Comparison of ENCODE assay signal across 12 cellular contexts in the genomic region with DNA sequence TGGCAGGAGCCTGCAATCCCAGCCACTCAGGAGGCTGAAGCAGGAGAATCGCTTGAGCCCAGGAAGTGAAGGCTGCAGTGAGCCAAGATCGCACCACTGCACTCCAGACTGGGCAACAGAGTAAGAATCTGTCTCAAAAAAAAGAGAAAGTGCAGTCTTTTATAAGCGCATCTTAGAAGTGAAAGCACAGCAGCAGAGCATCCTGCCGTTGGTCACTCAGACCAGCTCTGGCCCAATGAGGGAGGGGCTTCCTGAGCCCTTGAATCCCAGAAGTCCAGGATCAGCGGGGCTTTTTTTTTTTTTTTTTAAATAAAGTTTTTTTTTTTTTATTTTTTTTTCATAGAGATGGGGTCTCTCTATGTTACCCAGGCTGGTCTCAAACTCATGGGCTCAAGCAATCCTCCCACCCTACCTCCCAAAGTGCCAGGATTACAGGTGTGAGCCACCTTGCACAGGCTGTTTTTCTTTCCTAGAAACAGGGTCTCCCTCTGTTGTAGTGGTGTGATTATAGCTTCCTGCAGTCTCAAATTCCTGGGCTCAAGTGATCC. TPM values are rescaled to one million over a fixed set of nuclear protein-coding genes. Genes with fewer than 3 reads are reported as not detected.
DNase-seq lines count a peak whose midpoint lies in the region; ATAC-seq and TF ChIP-seq lines count a peak whose summit lies in the region.
"Had no signal": no experiment of that assay in that cellular context is flagged by ENCODE, and none has a peak within 500 bp of the region (broad histone marks: within the 10 kb centered on the region; RNA-seq: fewer than 3 reads in every experiment).

No MANE protein-coding gene starts in this region.

- intact Hi-C loops in CD4-positive, alpha-beta memory T cell (cut with micrococcal nuclease): no loop called here
- intact Hi-C loops in activated T-helper 1 cell treated with anti-CD3 and anti-CD28 coated beads, Interleukin-12 subunit alpha, Interleukin-12 subunit beta, Interleukin-2, Interleukin-4 antibody, amounts not matched to agents 30 ng/mL and 10 ng/mL and 1 ng/mL, durations not matched to agents 14 hours and 24 hours and 36 hours (cut with micrococcal nuclease): loop anchor here (5.0 kb wide), 2 partner anchors 238 to 638 kb away; partner anchors contain the start of gene CDK9

- peaks cover 97% of the 10 kb centered on the region for H3K4me1 ChIP-seq in CD4-positive, alpha-beta memory T cell (ENCODE audit: insufficient read depth, low read length)
- H3K4me1 ChIP-seq in HEK293 (ENCODE audit: control insufficient read depth, insufficient read depth, low read length) (no peaks in the 10 kb centered on the region), GM23248 (ENCODE audit: insufficient read depth) (0 out of 2 replicates have a peak, but pooled peaks cover 3% of the 10 kb centered on the region)

- H3K9me3 Mint-ChIP-seq in CD4-positive, alpha-beta memory T cell: peaks cover 0 to 4% (median 0%) of the 10 kb centered on the region in 8 donors
- no peaks in the 10 kb centered on the region for H3K9me3 Mint-ChIP-seq in activated T-helper 1 cell treated with anti-CD3 and anti-CD28 coated beads, Interleukin-12 subunit alpha, Interleukin-12 subunit beta, Interleukin-2, Interleukin-4 antibody, amounts not matched to agents 30 ng/mL and 10 ng/mL and 1 ng/mL, durations not matched to agents 14 hours and 24 hours and 36 hours
- no peaks in the 10 kb centered on the region for H3K9me3 Mint-ChIP-seq in naive B cell

- DNase-seq in CD4-positive, alpha-beta memory T cell: peak in 3 of 5 donors; percentile 25 to 57 (median 29)
- DNase-seq in activated T-helper 1 cell treated with anti-CD3 and anti-CD28 coated beads, Interleukin-12 subunit alpha, Interleukin-12 subunit beta, Interleukin-2, Interleukin-4 antibody, amounts not matched to agents 30 ng/mL and 10 ng/mL and 1 ng/mL, durations not matched to agents 14 hours and 24 hours and 36 hours (ENCODE audit: low spot score): no peak
- DNase-seq in naive B cell (no peak), GM23248 (no peak), GM13976 (ENCODE audit: low spot score) (no peak)
- DNase-seq: islet precursor cell, NCI-H1436 treated with DMSO at 0.1 percent for 48 hours, NCI-H774, SK-N-SH had no signal

- H3K27ac Mint-ChIP-seq in CD4-positive, alpha-beta memory T cell: peak overlapping the region; percentile 98 to 100 (median 99)
- H3K27ac Mint-ChIP-seq in activated T-helper 1 cell treated with anti-CD3 and anti-CD28 coated beads, Interleukin-12 subunit alpha, Interleukin-12 subunit beta, Interleukin-2, Interleukin-4 antibody, amounts not matched to agents 30 ng/mL and 10 ng/mL and 1 ng/mL, durations not matched to agents 14 hours and 24 hours and 36 hours: no peak overlapping the region
- H3K27ac Mint-ChIP-seq in naive B cell: peak overlapping the region; percentile 81 to 100 (median 99)

- no peaks in the 10 kb centered on the region for H3K27me3 ChIP-seq in CD4-positive, alpha-beta memory T cell (ENCODE audit: insufficient read depth, low read length)
- H3K27me3 ChIP-seq in GM23248 (replicated peaks; ENCODE audit: insufficient read depth): no peaks in the 10 kb centered on the region

- H3F3A ChIP-seq in GM23248 (ENCODE audit: insufficient read depth): 0 out of 2 replicates have a peak, but pooled peaks cover 4% of the 10 kb centered on the region

- in situ Hi-C loops in GM23248 (cut with MboI) (no loop called here), GM13976 (cut with MboI; ENCODE audit: low sequenced_read_pairs, unreplicated experiment) (loop anchor here (25.0 kb wide), 1 partner anchor 88 kb away; the partner anchor contains the start of genes DPM2 and PIP5KL1)

- H3K9me3 ChIP-seq in CD4-positive, alpha-beta memory T cell (ENCODE audit: control insufficient read depth in 1 of 2, low read length in 2 of 2): no peaks in the 10 kb centered on the region
- H3K9me3 ChIP-seq in HEK293 (ENCODE audit: control insufficient read depth, insufficient read depth, low read depth, low read length): no peaks in the 10 kb centered on the region
- no peaks in the 10 kb centered on the region for H3K9me3 ChIP-seq in GM23248 (ENCODE audit: low read depth)
- H3K9me3 ChIP-seq: SK-N-SH had no signal

- H3K4me1 Mint-ChIP-seq in CD4-positive, alpha-beta memory T cell: peaks cover 59 to 97% (median 80%) of the 10 kb centered on the region in 4 donors
- H3K4me1 Mint-ChIP-seq in activated T-helper 1 cell treated with anti-CD3 and anti-CD28 coated beads, Interleukin-12 subunit alpha, Interleukin-12 subunit beta, Interleukin-2, Interleukin-4 antibody, amounts not matched to agents 30 ng/mL and 10 ng/mL and 1 ng/mL, durations not matched to agents 14 hours and 24 hours and 36 hours (ENCODE audit: low read depth): peaks cover 82% of the 10 kb centered on the region
- peaks cover 45 to 88% (median 66%) of the 10 kb centered on the region in 3 donors for H3K4me1 Mint-ChIP-seq in naive B cell

- POLR2A ChIA-PET in CD4-positive, alpha-beta memory T cell (lab: Charles Lee; ENCODE audit: partially characterized antibody): interaction anchor here (0.6 to 21.7 kb wide), 11 partner anchors 8 to 168 kb away, joined by 3 to 1317 read pairs (median 26); partner anchors contain the start of genes DPM2, EEIG1, NAIF1 and SLC25A25
- POLR2A ChIA-PET in HEK293 (lab: Yijun Ruan, JAX): interaction anchor here (1.0 kb wide), 1 partner anchor 44 kb away, joined by 3 read pairs; the partner anchor contains the start of gene EEIG1

- no peak overlapping the region for H2AFZ ChIP-seq in GM23248

- no peak overlapping the region for H3K9ac ChIP-seq in GM23248
- H3K9ac ChIP-seq: SK-N-SH had no signal

- peak overlapping the region in 1 of 2 donors; percentile 25 for H3K4me3 ChIP-seq in CD4-positive, alpha-beta memory T cell (ENCODE audit: low read length in 2 of 2)
- H3K4me3 ChIP-seq in HEK293 (ENCODE audit: low read depth, low read length) (no peak overlapping the region), GM23248 (no peak overlapping the region)
- H3K4me3 ChIP-seq: lung had no signal

- no peaks in the 10 kb centered on the region for H3K79me2 ChIP-seq in GM23248 (ENCODE audit: insufficient read depth)

- H3K4me3 Mint-ChIP-seq in CD4-positive, alpha-beta memory T cell: peak overlapping the region; percentile 74 to 89 (median 82)
- peak overlapping the region; percentile 60 for H3K4me3 Mint-ChIP-seq in activated T-helper 1 cell treated with anti-CD3 and anti-CD28 coated beads, Interleukin-12 subunit alpha, Interleukin-12 subunit beta, Interleukin-2, Interleukin-4 antibody, amounts not matched to agents 30 ng/mL and 10 ng/mL and 1 ng/mL, durations not matched to agents 14 hours and 24 hours and 36 hours
- peak overlapping the region in 3 of 8 donors; percentile 29 to 65 (median 32) for H3K4me3 Mint-ChIP-seq in naive B cell

- H3K27ac ChIP-seq in CD4-positive, alpha-beta memory T cell (ENCODE audit: low read depth, low read length): peak overlapping the region; percentile 80
- H3K27ac ChIP-seq in HEK293 (ENCODE audit: extremely low read depth, low read depth, low read length) (no peak overlapping the region), GM23248 (no peak overlapping the region)

- H3K36me3 ChIP-seq in CD4-positive, alpha-beta memory T cell (ENCODE audit: insufficient read depth, low read length): no peaks in the 10 kb centered on the region
- H3K36me3 ChIP-seq in HEK293 (ENCODE audit: control insufficient read depth in 2 of 2, insufficient read depth in 1 of 2, low read length in 2 of 2): no peaks in the 10 kb centered on the region
- H3K36me3 ChIP-seq in GM23248 (ENCODE audit: low read depth): no peaks in the 10 kb centered on the region

- 86 to 87% methylated on average over 4 to 5 of the region's 5 CpGs for WGBS in GM23248 (ENCODE audit: low coverage in 1 of 2, low lambda C conversion rate in 2 of 2, missing lambda C conversion rate in 2 of 2), 2 experiments

- H4K20me1 ChIP-seq in GM23248 (ENCODE audit: insufficient read depth): no peaks in the 10 kb centered on the region

- H3K36me3 Mint-ChIP-seq in CD4-positive, alpha-beta memory T cell: peaks cover 0 to 2% of the 10 kb centered on the region in 2 donors
- peaks cover 3% of the 10 kb centered on the region for H3K36me3 Mint-ChIP-seq in activated T-helper 1 cell treated with anti-CD3 and anti-CD28 coated beads, Interleukin-12 subunit alpha, Interleukin-12 subunit beta, Interleukin-2, Interleukin-4 antibody, amounts not matched to agents 30 ng/mL and 10 ng/mL and 1 ng/mL, durations not matched to agents 14 hours and 24 hours and 36 hours (ENCODE audit: low read depth)
- H3K36me3 Mint-ChIP-seq in naive B cell: no peaks in the 10 kb centered on the region

- no peak for TF ChIP-seq CTCF in HEK293 (tag by site-specific recombination; IDR thresholded peaks at IDR 0.05)
- TF ChIP-seq CTCF in GM13976 (IDR thresholded peaks at IDR 0.05; ENCODE audit: borderline replicate concordance, control extremely low read depth, extremely low read depth, insufficient read depth, missing control alignments): no peak

- H3K27me3 Mint-ChIP-seq in CD4-positive, alpha-beta memory T cell: no peaks in the 10 kb centered on the region
- H3K27me3 Mint-ChIP-seq in activated T-helper 1 cell treated with anti-CD3 and anti-CD28 coated beads, Interleukin-12 subunit alpha, Interleukin-12 subunit beta, Interleukin-2, Interleukin-4 antibody, amounts not matched to agents 30 ng/mL and 10 ng/mL and 1 ng/mL, durations not matched to agents 14 hours and 24 hours and 36 hours (ENCODE audit: insufficient read depth): no peaks in the 10 kb centered on the region
- no peaks in the 10 kb centered on the region for H3K27me3 Mint-ChIP-seq in naive B cell

- H3K4me2 ChIP-seq in GM23248 (ENCODE audit: unreplicated experiment): no peak overlapping the region
- H3K4me2 ChIP-seq: SK-N-SH had no signal

- CTCF ChIA-PET in CD4-positive, alpha-beta memory T cell (lab: Charles Lee; ENCODE audit: partially characterized antibody): interaction anchor here (0.8 to 3.7 kb wide), 14 partner anchors 8 to 81 kb away, joined by 3 to 37 read pairs (median 6); no protein-coding TSS in a partner anchor
- CTCF ChIA-PET in HEK293 (lab: Yijun Ruan, JAX): interaction anchor here (0.7 to 3.4 kb wide), 6 partner anchors 10 to 254 kb away, joined by 4 to 28 read pairs (median 6); no protein-coding TSS in a partner anchor

- ATAC-seq in naive B cell (ENCODE audit: low read depth in 2 of 2): no peak
- no peak for ATAC-seq in activated CD4-positive, CD25-positive, alpha-beta regulatory T cell treated with anti-CD3 and anti-CD28 coated beads, Interleukin-2, amount 50 U/mL, for 24 hours

- no peaks in the 10 kb centered on the region for H3K9me2 ChIP-seq in GM23248 (ENCODE audit: insufficient read depth)
- H3K9me2 ChIP-seq: SK-N-SH had no signal

RNA-seq across cellular contexts. Expression of gene NAIF1, which starts 42.3 kb away (rescaled TPM):
- total RNA-seq in CD4-positive, alpha-beta memory T cell: 10 to 100 TPM; 13.3 to 13.8 TPM
- polyA plus RNA-seq in CD4-positive, alpha-beta memory T cell: 10 to 100 TPM; 11.3 to 15.2 TPM
- 11.5 and 12.2 TPM in 2 replicates for total RNA-seq in activated T-helper 1 cell treated with anti-CD3 and anti-CD28 coated beads, Interleukin-12 subunit alpha, Interleukin-12 subunit beta, Interleukin-2, Interleukin-4 antibody, amounts not matched to agents 30 ng/mL and 10 ng/mL and 1 ng/mL, durations not matched to agents 14 hours and 24 hours and 36 hours
- polyA plus RNA-seq in naive B cell (ENCODE audit: low read depth in 6 of 6) (10 to 100 TPM in 4 of 6 donors, 1 to 10 TPM in 2; 7.2 to 21.6 (median 12.3) TPM), GM23248 (2016; fragmentation: Nextera tagmentation; extraction: Ambion mirVana) (4.8 and 8.9 TPM in 2 replicates)
- 5.6 and 9.5 TPM in 2 replicates for total RNA-seq in GM23248 (2014; rRNA removed; shearing (Covaris generic))

RNA-seq across cellular contexts. Expression of gene SLC25A25, which starts 43.2 kb away (rescaled TPM):
- 10 to 100 TPM; 22.0 to 26.9 TPM for total RNA-seq in CD4-positive, alpha-beta memory T cell
- polyA plus RNA-seq in CD4-positive, alpha-beta memory T cell: 10 to 100 TPM; 13.4 to 17.6 TPM
- 13.4 and 13.5 TPM in 2 replicates for total RNA-seq in activated T-helper 1 cell treated with anti-CD3 and anti-CD28 coated beads, Interleukin-12 subunit alpha, Interleukin-12 subunit beta, Interleukin-2, Interleukin-4 antibody, amounts not matched to agents 30 ng/mL and 10 ng/mL and 1 ng/mL, durations not matched to agents 14 hours and 24 hours and 36 hours
- 10 to 100 TPM in 1 of 6 donors, 1 to 10 TPM in 5; 1.6 to 15.8 (median 9.0) TPM for polyA plus RNA-seq in naive B cell (ENCODE audit: low read depth in 6 of 6)
- 17.6 and 20.2 TPM in 2 replicates for total RNA-seq in GM23248 (2014; rRNA removed; shearing (Covaris generic))
- 7.5 and 8.2 TPM in 2 replicates for polyA plus RNA-seq in GM23248 (2016; fragmentation: Nextera tagmentation; extraction: Ambion mirVana)

RNA-seq across cellular contexts. Expression of gene EEIG1, which starts 44.0 kb away (rescaled TPM):
- 100 to 1,000 TPM; 516 to 550 TPM for total RNA-seq in CD4-positive, alpha-beta memory T cell
- 100 to 1,000 TPM in 1 of 2 donors, 10 to 100 TPM in 1; 95.4 to 205 TPM for polyA plus RNA-seq in CD4-positive, alpha-beta memory T cell
- 39.8 and 43.4 TPM in 2 replicates for total RNA-seq in activated T-helper 1 cell treated with anti-CD3 and anti-CD28 coated beads, Interleukin-12 subunit alpha, Interleukin-12 subunit beta, Interleukin-2, Interleukin-4 antibody, amounts not matched to agents 30 ng/mL and 10 ng/mL and 1 ng/mL, durations not matched to agents 14 hours and 24 hours and 36 hours
- polyA plus RNA-seq in naive B cell (ENCODE audit: low read depth in 6 of 6) (10 to 100 TPM; 12.3 to 36.9 (median 21.6) TPM), GM23248 (2016; fragmentation: Nextera tagmentation; extraction: Ambion mirVana) (8.9 and 9.3 TPM in 2 replicates)
- 6.1 and 29.6 TPM in 2 replicates for total RNA-seq in GM23248 (2014; rRNA removed; shearing (Covaris generic))

Comparison
In these comparisons a context has a peak if more than half of its experiments do, and no peak if none do; other contexts are left out.
1. DNase-seq: peak in CD4-positive, alpha-beta memory T cell (3 of 5); none in activated T-helper 1 cell treated with anti-CD3 and anti-CD28 coated beads, Interleukin-12 subunit alpha, Interleukin-12 subunit beta, Interleukin-2, Interleukin-4 antibody, amounts not matched to agents 30 ng/mL and 10 ng/mL and 1 ng/mL, durations not matched to agents 14 hours and 24 hours and 36 hours (single experiment), naive B cell (single experiment), GM23248 (single experiment) and GM13976 (single experiment).
2. RNA of gene EEIG1, which starts 44.0 kb away (total RNA-seq): 516 to 550 TPM in CD4-positive, alpha-beta memory T cell; 39.8 to 43.4 TPM in activated T-helper 1 cell treated with anti-CD3 and anti-CD28 coated beads, Interleukin-12 subunit alpha, Interleukin-12 subunit beta, Interleukin-2, Interleukin-4 antibody, amounts not matched to agents 30 ng/mL and 10 ng/mL and 1 ng/mL, durations not matched to agents 14 hours and 24 hours and 36 hours and 6.1 to 29.6 TPM in GM23248; every median in the first group is over 10 times any median in the second.